ENCODE assay signal across 11 cellular contexts in the genomic region with DNA sequence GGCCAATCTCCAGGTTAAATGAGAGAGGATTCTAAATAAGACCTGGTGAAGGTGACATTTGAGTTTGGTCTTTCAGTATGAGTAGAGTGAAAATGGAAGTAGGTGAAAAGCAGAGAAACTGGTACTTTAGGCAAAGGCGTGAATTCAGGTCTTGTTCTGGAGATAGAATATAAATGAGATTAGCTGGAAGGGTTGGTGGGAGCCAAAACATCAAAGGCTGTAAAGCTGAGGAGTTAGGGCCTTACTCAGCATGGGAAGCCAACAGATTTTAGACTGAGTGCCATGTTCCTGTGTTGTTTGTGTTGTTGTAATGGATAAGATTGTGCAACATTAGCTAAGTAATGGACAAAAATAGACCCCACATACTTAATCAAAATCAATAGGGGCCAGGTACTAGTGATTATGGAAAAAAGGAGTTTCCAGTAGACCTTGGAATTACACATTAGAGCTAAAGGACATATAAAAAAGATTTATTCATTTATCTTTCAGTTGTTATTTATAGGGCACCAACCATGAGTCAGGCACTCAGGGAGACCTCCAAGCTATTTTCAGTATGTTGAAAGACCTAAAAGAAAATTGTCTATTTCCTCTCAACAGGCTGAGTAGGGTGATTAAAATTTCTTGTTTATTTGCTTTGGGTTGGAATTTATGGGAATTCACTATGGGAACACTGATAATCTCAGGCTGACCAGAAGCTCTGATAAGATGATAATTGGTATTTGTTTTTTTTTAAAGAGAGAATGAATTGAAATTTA. TPM values are rescaled to one million over a fixed set of nuclear protein-coding genes. Genes with fewer than 3 reads are reported as not detected.
DNase-seq lines count a peak whose midpoint lies in the region; ATAC-seq and TF ChIP-seq lines count a peak whose summit lies in the region.
"Had no signal": no experiment of that assay in that cellular context is flagged by ENCODE, and none has a peak within 500 bp of the region (broad histone marks: within the 10 kb centered on the region; RNA-seq: fewer than 3 reads in every experiment).

No MANE protein-coding gene starts in this region.

- no peaks in the 10 kb centered on the region for H3K4me1 ChIP-seq in breast epithelium

- no peaks in the 10 kb centered on the region for H3K9me3 ChIP-seq in breast epithelium
- H3K9me3 ChIP-seq: neutrophil had no signal

- no peaks in the 10 kb centered on the region for H3K27me3 ChIP-seq in breast epithelium
- H3K27me3 ChIP-seq: neutrophil had no signal

- H3K36me3 ChIP-seq in breast epithelium = no peaks in the 10 kb centered on the region
- H3K36me3 ChIP-seq: neutrophil had no signal

- ATAC-seq in GM21576 (IDR thresholded peaks at IDR 0.05; ENCODE audit: unreplicated experiment) = peak; percentile 71

- intact Hi-C loops in breast epithelium (cut with DNase I; ENCODE audit: low total_unique reads) = loop anchor here (1.0 kb wide), 1 partner anchor 10 kb away; no protein-coding TSS in a partner anchor

- no peak for TF ChIP-seq CTCF in fibroblast of villous mesenchyme (IDR thresholded peaks at IDR 0.05; ENCODE audit: insufficient read depth, low read depth, low read length)
- no peak for TF ChIP-seq CTCF in breast epithelium (IDR thresholded peaks at IDR 0.05)

- TF ChIP-seq POLR2A in breast epithelium (IDR thresholded peaks at IDR 0.05) = no peak

- peak; percentile 14 for DNase-seq in GM03348 (ENCODE audit: low spot score)
- DNase-seq in NCI-H146 treated with DMSO at 0.1 percent for 48 hours (lab: John Stamatoyannopoulos, UW; ENCODE audit: unreplicated experiment) = peak; percentile 89
- peak; percentile 79 for DNase-seq in fibroblast of villous mesenchyme (ENCODE audit: low read depth)
- DNase-seq in breast epithelium (ENCODE audit: low spot score in 2 of 2) = no peak
- DNase-seq in SHP77 (lab: John Stamatoyannopoulos, UW) = no peak
- no peak for DNase-seq in activated effector memory CD4-positive, alpha-beta T cell treated with anti-CD3 and anti-CD28 coated beads, Interleukin-2, amount 50 U/mL, for 16 hours
- no peak for DNase-seq in midbrain (lab: John Stamatoyannopoulos, UW)
- DNase-seq: stimulated activated naive B cell treated with anti-CD40 and anti-IgM and Interleukin-4, amounts not matched to agents 10 μg/mL and 1 μg/mL and 100 μg/mL, for 72 hours had no signal

- H3K4me3 ChIP-seq in fibroblast of villous mesenchyme (ENCODE audit: low read depth, low read length) (no peak overlapping the region), breast epithelium (no peak overlapping the region)

- no peak overlapping the region for H3K27ac ChIP-seq in breast epithelium
- H3K27ac ChIP-seq: neutrophil had no signal

RNA-seq across cellular contexts. Expression of a gene that starts 20.8 kb away (rescaled TPM):
- total RNA-seq in fibroblast of villous mesenchyme (not detected in 2 replicates), breast epithelium (not detected)
- total RNA-seq: frontal cortex had no signal

RNA-seq across cellular contexts. Expression of a gene that starts 58.2 kb away (rescaled TPM):
- total RNA-seq in fibroblast of villous mesenchyme (0.86 and 0.97 TPM in 2 replicates), breast epithelium (100 to 1,000 TPM in 1 of 3 donors, 10 to 100 TPM in 2; 12.8 to 136 (median 24.6) TPM)

Comparison
In these comparisons a context has a peak if more than half of its experiments do, and no peak if none do; other contexts are left out.
1. DNase-seq: peak in GM03348 (single experiment), NCI-H146 treated with DMSO at 0.1 percent for 48 hours (single experiment) and fibroblast of villous mesenchyme (single experiment); none in breast epithelium (0 of 2), SHP77 (0 of 2), activated effector memory CD4-positive, alpha-beta T cell treated with anti-CD3 and anti-CD28 coated beads, Interleukin-2, amount 50 U/mL, for 16 hours (single experiment) and midbrain (single experiment).